8 cellular contexts compared by ENCODE assay signal in genomic region chr6:93423542-93423941, GRCh38. TPM values are rescaled to one million over a fixed set of nuclear protein-coding genes. Genes with fewer than 3 reads are reported as not detected.
DNase-seq lines count a peak whose midpoint lies in the region; ATAC-seq and TF ChIP-seq lines count a peak whose summit lies in the region.

No MANE protein-coding gene starts in this region.

- H3K9me3 ChIP-seq in adrenal gland (replicated peaks in 1 of 3) = no peaks in the 10 kb centered on the region

- peak; percentile 59 to 73 for TF ChIP-seq CTCF in GM23338 (conservative IDR thresholded peaks at IDR 0.05; ENCODE audit: low read depth in 2 of 2)
- peak in 2 of 6 experiments; percentile 6 to 12 for TF ChIP-seq CTCF in adrenal gland (IDR thresholded peaks at IDR 0.05)

- no peaks in the 10 kb centered on the region for H3K36me3 Mint-ChIP-seq in GM23338 (ENCODE audit: low read depth)
- peaks cover 2 to 3% of the 10 kb centered on the region in 2 donors for H3K36me3 Mint-ChIP-seq in stimulated activated naive B cell treated with anti-CD40 and anti-IgM and Interleukin-4, amounts not matched to agents 10 μg/mL and 1 μg/mL and 100 μg/mL, for 72 hours

- H3K4me3 Mint-ChIP-seq in GM23338 = no peak overlapping the region
- H3K4me3 Mint-ChIP-seq in stimulated activated naive B cell treated with anti-CD40 and anti-IgM and Interleukin-4, amounts not matched to agents 10 μg/mL and 1 μg/mL and 100 μg/mL, for 72 hours = no peak overlapping the region

- peaks cover 4% of the 10 kb centered on the region for H3K27me3 Mint-ChIP-seq in GM23338 (ENCODE audit: insufficient read depth, low read depth, poor library complexity)
- H3K27me3 Mint-ChIP-seq in stimulated activated naive B cell treated with anti-CD40 and anti-IgM and Interleukin-4, amounts not matched to agents 10 μg/mL and 1 μg/mL and 100 μg/mL, for 72 hours = peaks cover 30% of the 10 kb centered on the region in 2 donors

- no peak overlapping the region for H3K27ac ChIP-seq in GM23338 (ENCODE audit: low read depth)
- no peak overlapping the region for H3K27ac ChIP-seq in adrenal gland

- H3K36me3 ChIP-seq in GM23338 (ENCODE audit: insufficient read depth) (no peaks in the 10 kb centered on the region), adrenal gland (replicated peaks in 1 of 2) (no peaks in the 10 kb centered on the region)

- intact Hi-C loops in adrenal gland (cut with DNase I) = no loop called here

- H3K4me2 ChIP-seq in GM23338 = no peak overlapping the region

- no peak overlapping the region for H2AFZ ChIP-seq in GM23338

- H4K20me1 ChIP-seq in GM23338 (replicated peaks; ENCODE audit: insufficient read depth) = no peaks in the 10 kb centered on the region

- H3K27me3 ChIP-seq in GM23338 (ENCODE audit: insufficient read depth) (peaks cover 19% of the 10 kb centered on the region), adrenal gland (peaks cover 40% of the 10 kb centered on the region)

- DNase-seq in COLO668 (lab: John Stamatoyannopoulos, UW; ENCODE audit: unreplicated experiment) = peak; percentile 61
- DNase-seq in GM23338 (ENCODE audit: low spot score) = peak; percentile 65
- DNase-seq in NCI-H2171 treated with DMSO at 0.1 percent for 48 hours (lab: John Stamatoyannopoulos, UW) = peak; percentile 54
- peak in 4 of 7 donors; percentile 8 to 37 (median 14) for DNase-seq in adrenal gland
- DNase-seq in midbrain (lab: John Stamatoyannopoulos, UW) = peak; percentile 15
- no peak for DNase-seq in stimulated activated naive B cell treated with anti-CD40 and anti-IgM and Interleukin-4, amounts not matched to agents 10 μg/mL and 1 μg/mL and 100 μg/mL, for 72 hours

- ATAC-seq in GM23338 (no peak), HG03039 (IDR thresholded peaks at IDR 0.05; ENCODE audit: unreplicated experiment) (no peak), HG03097 (IDR thresholded peaks at IDR 0.05; ENCODE audit: low FRiP score, unreplicated experiment) (no peak)
- no peak for ATAC-seq in stimulated activated naive B cell treated with anti-CD40 and anti-IgM and Interleukin-4, amounts not matched to agents 10 μg/mL and 1 μg/mL and 100 μg/mL, for 72 hours (replicated peaks)

- TF ChIP-seq POLR2A in adrenal gland (IDR thresholded peaks at IDR 0.05) = no peak

- H3K9me2 ChIP-seq in GM23338 (ENCODE audit: insufficient read depth) = no peaks in the 10 kb centered on the region

- H3K27ac Mint-ChIP-seq in GM23338 = no peak overlapping the region
- H3K27ac Mint-ChIP-seq in stimulated activated naive B cell treated with anti-CD40 and anti-IgM and Interleukin-4, amounts not matched to agents 10 μg/mL and 1 μg/mL and 100 μg/mL, for 72 hours = no peak overlapping the region

- 41 to 50% (median 48%) methylated on average over 2 of the region's 2 CpGs for WGBS in adrenal gland, 4 donors

- no peaks in the 10 kb centered on the region for H3K79me2 ChIP-seq in GM23338 (replicated peaks; ENCODE audit: insufficient read depth)

- H3K4me1 ChIP-seq in GM23338 (ENCODE audit: insufficient read depth) (peaks cover 11% of the 10 kb centered on the region), adrenal gland (replicated peaks in 1 of 2) (peaks cover 8 to 19% of the 10 kb centered on the region in 2 donors)

- no peaks in the 10 kb centered on the region for H3K9me3 Mint-ChIP-seq in GM23338
- no peaks in the 10 kb centered on the region for H3K9me3 Mint-ChIP-seq in stimulated activated naive B cell treated with anti-CD40 and anti-IgM and Interleukin-4, amounts not matched to agents 10 μg/mL and 1 μg/mL and 100 μg/mL, for 72 hours

- H3K4me1 Mint-ChIP-seq in GM23338 = peaks cover 10% of the 10 kb centered on the region; the same call in 2 of the 3 replicates
- H3K4me1 Mint-ChIP-seq in stimulated activated naive B cell treated with anti-CD40 and anti-IgM and Interleukin-4, amounts not matched to agents 10 μg/mL and 1 μg/mL and 100 μg/mL, for 72 hours = peaks cover 2 to 17% of the 10 kb centered on the region in 2 donors

- H3F3A ChIP-seq in GM23338 (replicated peaks; ENCODE audit: low read depth) = no peaks in the 10 kb centered on the region

- no peak overlapping the region for H3K4me3 ChIP-seq in GM23338
- H3K4me3 ChIP-seq in adrenal gland = no peak overlapping the region

TF ChIP-seq in GM23338, 12 proteins besides CTCF, POLR2A, EP300 and RAD21:
- no peak for TF ChIP-seq JUNB (IDR thresholded peaks at IDR 0.05; ENCODE audit: unreplicated experiment)
- no peak for TF ChIP-seq ZNF462 (CRISPR knock-in tag; IDR thresholded peaks at IDR 0.05)
- TF ChIP-seq ZNF114 (CRISPR knock-in tag; IDR thresholded peaks at IDR 0.05) = no peak
- no peak for TF ChIP-seq POLR2AphosphoS5 (IDR thresholded peaks at IDR 0.05; ENCODE audit: low read depth)
- TF ChIP-seq EZH2 (IDR thresholded peaks at IDR 0.05; ENCODE audit: low read depth, unreplicated experiment) = no peak
- no peak for TF ChIP-seq EZH2phosphoT487 (IDR thresholded peaks at IDR 0.05; ENCODE audit: unreplicated experiment)

RNA-seq across cellular contexts. Expression of gene EPHA7, which starts 4.2 kb away (rescaled TPM):
- total RNA-seq in GM23338 (2014; rRNA removed; shearing (Covaris generic)) = 7.3 TPM in 2 replicates
- polyA plus RNA-seq in GM23338 (2016; fragmentation: Nextera tagmentation; extraction: Ambion mirVana) = 1.4 and 3.3 TPM in 2 replicates
- total RNA-seq in adrenal gland = under 1 TPM in 7 of 8 donors, not detected in 1; 0.10 to 0.78 (median 0.18) TPM
- under 1 TPM; under 0.01 to 0.07 (median 0.03) TPM for polyA plus RNA-seq in adrenal gland
